In the genomic region with DNA sequence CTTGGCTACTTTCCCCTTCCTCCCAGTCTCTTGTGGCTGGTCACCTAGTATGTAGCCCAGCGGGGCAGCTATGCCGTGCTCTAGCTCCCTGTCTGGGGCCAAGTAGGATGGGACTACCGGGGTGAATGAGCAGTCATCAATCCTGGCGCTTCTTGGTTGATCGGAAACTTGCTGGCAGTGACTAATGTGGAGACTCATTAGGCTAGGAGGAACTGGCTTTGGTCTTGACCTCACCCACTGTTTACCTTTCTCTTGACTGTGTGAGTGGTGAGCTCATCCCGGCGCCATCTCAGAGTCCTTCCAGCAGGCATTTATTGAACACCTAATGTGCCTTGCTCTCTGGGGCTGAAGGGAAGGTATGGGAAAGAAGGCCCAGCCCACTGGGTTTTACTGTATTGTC, we compare ENCODE assay signal across 7 cellular contexts. TPM values are rescaled to one million over a fixed set of nuclear protein-coding genes. Genes with fewer than 3 reads are reported as not detected.
DNase-seq lines count a peak whose midpoint lies in the region; ATAC-seq and TF ChIP-seq lines count a peak whose summit lies in the region.

No MANE protein-coding gene starts in this region.

- no peaks in the 10 kb centered on the region for H3K27me3 ChIP-seq in HCT116 (ENCODE audit: insufficient read depth, low read length)
- H3K27me3 ChIP-seq in stomach smooth muscle (ENCODE audit: control insufficient read depth in 1 of 2, insufficient read depth in 2 of 2, low read length in 2 of 2), result no peaks in the 10 kb centered on the region

- POLR2A ChIA-PET in HCT116 (lab: Charles Lee), result interaction anchor here (1.2 kb wide), 2 partner anchors 12 to 16 kb away, joined by 7 to 12 read pairs; partner anchors contain the start of gene PLEKHG3

- H3K4me3 ChIP-seq in HCT116 (replicated peaks in 1 of 2; ENCODE audit: low read depth in 1 of 2, low read length in 2 of 2) (peak overlapping the region; percentile 13 to 33; a peak in 3 of 4 replicates), stomach smooth muscle (ENCODE audit: low read length in 2 of 2) (peak overlapping the region in 1 of 2 donors; percentile 15)

- RAD21 ChIA-PET in HCT116 (lab: Charles Lee; ENCODE audit: low non-redundant PET in 1 of 2, low total read pairs in 2 of 2, uncharacterized antibody in 2 of 2, unreplicated experiment in 2 of 2), result interaction anchor here in 1 of 2 experiments (0.6 kb wide), 1 partner anchor 172 kb away, joined by 3 read pairs; no protein-coding TSS in a partner anchor

- H3K27ac ChIP-seq in HCT116 (ENCODE audit: low read depth, low read length), result peak overlapping the region; percentile 76
- H3K27ac ChIP-seq in stomach smooth muscle (ENCODE audit: low read length), result peak overlapping the region; percentile 77

- H2AFZ ChIP-seq in HCT116 (ENCODE audit: low read depth, low read length, poor library complexity, severe bottlenecking), result no peak overlapping the region

- DNase-seq in HCT116 (ENCODE audit: low read depth, low spot score) (peak; percentile 93), SHP77 treated with DMSO at 0.1 percent for 48 hours (lab: John Stamatoyannopoulos, UW) (peak; percentile 42), glomerular endothelial cell (ENCODE audit: extremely low read depth, low read depth, low spot score) (peak; percentile 9), NCI-H128 (lab: John Stamatoyannopoulos, UW; ENCODE audit: unreplicated experiment) (no peak)

- H3K4me1 ChIP-seq in HCT116 (ENCODE audit: control insufficient read depth in 1 of 2, insufficient read depth in 2 of 2, low read length in 2 of 2) (peaks cover 94 to 100% of the 10 kb centered on the region in 2 experiments), stomach smooth muscle (ENCODE audit: control insufficient read depth, insufficient read depth, low read length) (peaks cover 88% of the 10 kb centered on the region)

- CTCF ChIA-PET in HCT116 (lab: Charles Lee), result interaction anchor here (0.5 kb wide), 1 partner anchor 53 kb away, joined by 3 read pairs; no protein-coding TSS in a partner anchor

- BruUV-seq in HCT116 (replicated peaks; lab: Mats Ljungman, UMichigan), result no TSS peak

- H3K36me3 ChIP-seq in HCT116 (ENCODE audit: control insufficient read depth in 1 of 2, insufficient read depth in 2 of 2, low read length in 2 of 2) (no peaks in the 10 kb centered on the region), stomach smooth muscle (ENCODE audit: control insufficient read depth in 2 of 2, insufficient read depth in 2 of 2, low read length in 2 of 2) (peaks cover 0 to 2% of the 10 kb centered on the region in 2 donors)

- H3K9me3 ChIP-seq in HCT116 (ENCODE audit: control insufficient read depth in 1 of 2, insufficient read depth in 1 of 2, low read depth in 1 of 2, low read length in 2 of 2), result no peaks in the 10 kb centered on the region
- H3K9me3 ChIP-seq in stomach smooth muscle (ENCODE audit: control insufficient read depth in 2 of 2, low read length in 2 of 2), result no peaks in the 10 kb centered on the region

- H4K20me1 ChIP-seq in HCT116 (ENCODE audit: insufficient read depth), result no peaks in the 10 kb centered on the region

- intact Hi-C loops in HCT116 (cut with micrococcal nuclease), result loop anchor here (2.0 kb wide), 1 partner anchor 15 kb away; the partner anchor contains the start of gene PLEKHG3

- no peak for TF ChIP-seq RAD21 in HCT116 (IDR thresholded peaks at IDR 0.05; ENCODE audit: low read depth)

- peak; percentile 91 for ATAC-seq in HCT116
- no peak for ATAC-seq in HG02870 (IDR thresholded peaks at IDR 0.05; ENCODE audit: unreplicated experiment)
- no peak for ATAC-seq in HG03460 (IDR thresholded peaks at IDR 0.05; ENCODE audit: unreplicated experiment)

- TF ChIP-seq CTCF in HCT116 (IDR thresholded peaks at IDR 0.05 in 2 of 3, conservative IDR thresholded peaks at IDR 0.05 in 1 of 3; ENCODE audit: borderline replicate concordance in 1 of 3, insufficient read depth in 1 of 3, low read depth in 2 of 3, low read length in 2 of 3), result no peak

- TF ChIP-seq POLR2A in HCT116 (IDR thresholded peaks at IDR 0.05; ENCODE audit: borderline replicate concordance, extremely low read depth, insufficient read depth, insufficient read length), result no peak

- H3K4me2 ChIP-seq in HCT116 (ENCODE audit: low read length), result peak overlapping the region; percentile 70

- H3K9ac ChIP-seq in HCT116 (ENCODE audit: low read length) (peak overlapping the region; percentile 42), stomach smooth muscle (ENCODE audit: low read length in 2 of 2) (no peak overlapping the region)

- H3K79me2 ChIP-seq in HCT116 (ENCODE audit: insufficient read depth, low read length), result peaks cover 96% of the 10 kb centered on the region

- H3K9me2 ChIP-seq in HCT116 (ENCODE audit: insufficient read depth), result no peaks in the 10 kb centered on the region

TF ChIP-seq in HCT116, 20 proteins besides CTCF, POLR2A, EP300 and RAD21:
- no peak for TF ChIP-seq FOSL1 (IDR thresholded peaks at IDR 0.05; ENCODE audit: low read depth)
- TF ChIP-seq ZFX (IDR thresholded peaks at IDR 0.05), result no peak
- peak; percentile 33 for TF ChIP-seq ZBTB33 (IDR thresholded peaks at IDR 0.05; ENCODE audit: extremely low read depth, insufficient replicate concordance, low read length)
- TF ChIP-seq YY1 (IDR thresholded peaks at IDR 0.05; ENCODE audit: extremely low read depth, insufficient replicate concordance, low read depth, low read length), result peak; percentile 84
- TF ChIP-seq TCF7L2 (IDR thresholded peaks at IDR 0.05; ENCODE audit: borderline replicate concordance, extremely low read depth, insufficient read depth, insufficient read length), result peak; percentile 48
- peak; percentile 64 for TF ChIP-seq POLR2AphosphoS5 (IDR thresholded peaks at IDR 0.05; ENCODE audit: low read depth, low read length)
- TF ChIP-seq MAX (IDR thresholded peaks at IDR 0.05), result no peak
- no peak for TF ChIP-seq CEBPB (IDR thresholded peaks at IDR 0.05; ENCODE audit: low read depth)
- no peak for TF ChIP-seq SRF (IDR thresholded peaks at IDR 0.05; ENCODE audit: low read depth)
- no peak for TF ChIP-seq CBX3 (IDR thresholded peaks at IDR 0.05; ENCODE audit: low read depth)
- no peak for TF ChIP-seq ELF1 (IDR thresholded peaks at IDR 0.05; ENCODE audit: borderline replicate concordance, low read depth)
- TF ChIP-seq SIN3A (IDR thresholded peaks at IDR 0.05; ENCODE audit: low read depth), result no peak
- no peak for TF ChIP-seq ZNF274 (IDR thresholded peaks at IDR 0.05; ENCODE audit: low read depth, low read length)

RNA-seq across cellular contexts. Expression of gene PLEKHG3, which starts 16.0 kb away (rescaled TPM):
- total RNA-seq in HCT116 (2021; ENCODE audit: unreplicated experiment) (55.6 TPM), glomerular endothelial cell (13.9 and 16.7 TPM in 2 replicates)
- polyA plus RNA-seq in HCT116 (2012), result 36.0 and 37.8 TPM in 2 replicates
